Comparison of ENCODE assay signal across 35 cellular contexts in the genomic region with DNA sequence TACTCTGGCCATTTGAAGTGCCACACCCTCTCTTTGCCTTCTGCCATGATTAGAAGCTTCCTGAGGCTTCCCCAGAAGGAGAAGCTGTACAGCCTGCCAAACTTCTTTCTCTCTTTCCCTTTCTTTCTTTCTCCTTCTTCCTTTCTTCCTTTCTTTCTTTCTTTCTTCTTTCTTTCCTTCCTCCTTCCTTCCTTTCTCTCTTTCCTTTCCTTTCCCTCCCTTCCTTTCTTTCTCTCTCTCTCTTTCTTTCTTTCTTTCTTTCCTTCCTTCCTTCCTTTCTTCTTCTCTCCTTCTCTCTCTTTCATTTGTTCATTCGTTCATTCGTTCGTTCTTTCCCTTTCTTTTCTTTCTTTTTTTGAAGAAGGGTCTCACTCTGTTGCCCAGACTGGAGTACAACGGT.
"Had no signal": no experiment of that assay in that cellular context is flagged by ENCODE, and none has a peak within 500 bp of the region (broad histone marks: within the 10 kb centered on the region; RNA-seq: fewer than 3 reads in every experiment).

No MANE protein-coding gene starts in this region.

- H3K9me3 ChIP-seq: MG63 had no signal

- H3K4me3 ChIP-seq: MG63 had no signal

- DNase-seq: Karpas-422, Kasumi-1, MG63, MM.1S, MV-4-11, NCI-H1048, NCI-H1092, NCI-H1092 treated with DMSO at 0.1 percent for 48 hours, NCI-H1105, NCI-H1105 treated with DMSO at 0.1 percent for 48 hours, NCI-H1417, NCI-H1417 treated with DMSO at 0.1 percent for 48 hours, NCI-H1436, NCI-H1436 treated with DMSO at 0.1 percent for 48 hours, NCI-H146, NCI-H1694, NCI-H1694 treated with DMSO at 0.1 percent for 48 hours, NCI-H187, NCI-H187 treated with DMSO at 0.1 percent for 48 hours, NCI-H1930, NCI-H2029, NCI-H2029 treated with DMSO at 0.1 percent for 48 hours, NCI-H2081, NCI-H2081 treated with DMSO at 0.1 percent for 48 hours, NCI-H2107, NCI-H2171, NCI-H2171 treated with DMSO at 0.1 percent for 48 hours, NCI-H2227 treated with DMSO at 0.1 percent for 48 hours, NCI-H226, NCI-H345, NCI-H446, NCI-H446 treated with DMSO at 0.1 percent for 48 hours, NCI-H510A, NCI-H510A treated with DMSO at 0.1 percent for 48 hours, NCI-H524 had no signal

- H3K36me3 ChIP-seq: MG63 had no signal

- H3K27me3 ChIP-seq: MG63 had no signal
